22 cellular contexts compared by ENCODE assay signal in genomic region chr10:53134050-53134449, GRCh38.
DNase-seq lines count a peak whose midpoint lies in the region; ATAC-seq, FAIRE-seq and TF ChIP-seq lines count a peak whose summit lies in the region.
"Had no signal": no experiment of that assay in that cellular context is flagged by ENCODE, and none has a peak within 500 bp of the region (broad histone marks: within the 10 kb centered on the region; RNA-seq: fewer than 3 reads in every experiment).

No MANE protein-coding gene starts in this region.

- no peak for TF ChIP-seq POLR2A in endothelial cell of umbilical vein (IDR thresholded peaks at IDR 0.05; ENCODE audit: low read depth, low read length)

- H3K36me3 Mint-ChIP-seq in neural progenitor cell: no peaks in the 10 kb centered on the region
- H3K36me3 Mint-ChIP-seq: CD8-positive, alpha-beta T cell had no signal

- POLR2A ChIA-PET in endothelial cell of umbilical vein (lab: Charles Lee): no interaction called here

- H3K27me3 ChIP-seq in endothelial cell of umbilical vein (ENCODE audit: control insufficient read depth in 2 of 2, insufficient read depth in 2 of 2, low read length in 2 of 2) (peaks cover 8 to 33% of the 10 kb centered on the region in 2 experiments), neural progenitor cell (no peaks in the 10 kb centered on the region), brain microvascular endothelial cell (replicated peaks) (no peaks in the 10 kb centered on the region)
- H3K27me3 ChIP-seq: BLaER1 treated with 17β-estradiol and CSF1 and Interleukin-3, amounts not matched to agents 10 nM and 100 nM had no signal

- H3K9me3 ChIP-seq in endothelial cell of umbilical vein (replicated peaks; ENCODE audit: control insufficient read depth, insufficient read depth, low read length): no peaks in the 10 kb centered on the region
- H3K9me3 ChIP-seq in neural progenitor cell (ENCODE audit: low read depth): no peaks in the 10 kb centered on the region
- H3K9me3 ChIP-seq: A549; BLaER1 treated with 17β-estradiol and CSF1 and Interleukin-3, amounts not matched to agents 10 nM and 100 nM had no signal

- FAIRE-seq in endothelial cell of umbilical vein (lab: Jason Lieb, UNC): peak; percentile 82
- FAIRE-seq: A549, D721Med, G401.6, GM12891, GM19239 had no signal

- peak overlapping the region; percentile 68 for H3K4me2 ChIP-seq in endothelial cell of umbilical vein (ENCODE audit: insufficient read depth, low read length)
- no peak overlapping the region for H3K4me2 ChIP-seq in neural progenitor cell
- H3K4me2 ChIP-seq: A549; BLaER1 treated with 17β-estradiol and CSF1 and Interleukin-3, amounts not matched to agents 10 nM and 100 nM had no signal

- H2AFZ ChIP-seq in endothelial cell of umbilical vein (ENCODE audit: low read depth, low read length): no peak overlapping the region
- H2AFZ ChIP-seq in neural progenitor cell (replicated peaks): peak overlapping the region; percentile 12

- peaks cover 2% of the 10 kb centered on the region for H3K27me3 Mint-ChIP-seq in neural progenitor cell (ENCODE audit: insufficient read depth, low read depth)
- H3K27me3 Mint-ChIP-seq: B cell; CD4-positive, alpha-beta T cell had no signal

- dilution Hi-C loops in endothelial cell of umbilical vein (cut with MboI; ENCODE audit: extremely low pct_ligation_motif_present, low sequenced_read_pairs): no loop called here

- no TSS peak for BruUV-seq in endothelial cell of umbilical vein (replicated peaks; lab: Mats Ljungman, UMichigan)

- H3K4me1 ChIP-seq in endothelial cell of umbilical vein (ENCODE audit: control insufficient read depth, extremely low read depth, insufficient read depth, low read length) (peaks cover 17% of the 10 kb centered on the region), neural progenitor cell (peaks cover 1% of the 10 kb centered on the region)
- H3K4me1 ChIP-seq: A549; BLaER1 treated with 17β-estradiol and CSF1 and Interleukin-3, amounts not matched to agents 10 nM and 100 nM had no signal

- intact Hi-C loops in endothelial cell of umbilical vein (cut with micrococcal nuclease) (loop anchor here (1.0 to 10.0 kb wide), 3 partner anchors 104 to 441 kb away; no protein-coding TSS in a partner anchor), left cardiac atrium (cut with DNase I) (no loop called here)

- H3K27ac ChIP-seq in endothelial cell of umbilical vein (ENCODE audit: insufficient read depth, low read depth, low read length) (no peak overlapping the region), neural progenitor cell (no peak overlapping the region), brain microvascular endothelial cell (no peak overlapping the region)
- H3K27ac ChIP-seq: 22Rv1; A549; BLaER1 treated with 17β-estradiol and CSF1 and Interleukin-3, amounts not matched to agents 10 nM and 100 nM; C4-2B had no signal

- no peak overlapping the region for H3K27ac Mint-ChIP-seq in neural progenitor cell
- H3K27ac Mint-ChIP-seq: B cell; CD4-positive, alpha-beta T cell; CD8-positive, alpha-beta T cell had no signal

- H3K4me3 ChIP-seq in endothelial cell of umbilical vein (replicated peaks in 1 of 3; ENCODE audit: insufficient read depth in 1 of 3, low read depth in 1 of 3, low read length in 3 of 3) (no peak overlapping the region), neural progenitor cell (no peak overlapping the region), brain microvascular endothelial cell (ENCODE audit: low read depth, low read length) (no peak overlapping the region)
- H3K4me3 ChIP-seq: A549; BLaER1 treated with 17β-estradiol and CSF1 and Interleukin-3, amounts not matched to agents 10 nM and 100 nM had no signal

- DNase-seq in HT-29 (ENCODE audit: low spot score) (peak; percentile 12), endothelial cell of umbilical vein (ENCODE audit: low read depth, low spot score) (peak; percentile 82), neural progenitor cell (ENCODE audit: low spot score) (no peak), left cardiac atrium (no peak), anterior cingulate cortex (lab: John Stamatoyannopoulos, UW) (no peak), brain microvascular endothelial cell (no peak)
- DNase-seq: AML-193; Caco-2; Calu3; CD4-positive, alpha-beta T cell; CD8-positive, alpha-beta T cell; DMS79 treated with DMSO at 0.1 percent for 48 hours; GF-D8 had no signal

- H3K36me3 ChIP-seq in endothelial cell of umbilical vein (ENCODE audit: control insufficient read depth in 2 of 2, extremely low read depth in 1 of 2, insufficient read depth in 2 of 2, low read length in 2 of 2) (no peaks in the 10 kb centered on the region), neural progenitor cell (no peaks in the 10 kb centered on the region), brain microvascular endothelial cell (replicated peaks) (no peaks in the 10 kb centered on the region)
- H3K36me3 ChIP-seq: BLaER1 treated with 17β-estradiol and CSF1 and Interleukin-3, amounts not matched to agents 10 nM and 100 nM had no signal

- in situ Hi-C loops in brain microvascular endothelial cell (cut with HindIII; ENCODE audit: low pct_ligation_motif_present, low sequenced_read_pairs): no loop called here

- no peaks in the 10 kb centered on the region for H3K9me1 ChIP-seq in endothelial cell of umbilical vein (replicated peaks; ENCODE audit: control insufficient read depth, extremely low read depth, insufficient read depth, low read length)

- H3K4me1 Mint-ChIP-seq in neural progenitor cell: no peaks in the 10 kb centered on the region
- H3K4me1 Mint-ChIP-seq: B cell had no signal

- CTCF ChIA-PET in endothelial cell of umbilical vein (lab: Charles Lee): no interaction called here

- no peak for ATAC-seq in left cardiac atrium
- ATAC-seq: A549; CD8-positive, alpha-beta T cell had no signal

- H3K4me3 Mint-ChIP-seq in neural progenitor cell: no peak overlapping the region
- H3K4me3 Mint-ChIP-seq: B cell; CD4-positive, alpha-beta T cell; CD8-positive, alpha-beta T cell had no signal

- no peaks in the 10 kb centered on the region for H3F3A ChIP-seq in neural progenitor cell (ENCODE audit: low read depth)

- H3K9ac ChIP-seq in endothelial cell of umbilical vein (replicated peaks; ENCODE audit: extremely low read depth, insufficient read depth, low read length) (no peak overlapping the region), neural progenitor cell (no peak overlapping the region)
- H3K9ac ChIP-seq: BLaER1 treated with 17β-estradiol and CSF1 and Interleukin-3, amounts not matched to agents 10 nM and 100 nM had no signal

- H4K20me1 ChIP-seq in endothelial cell of umbilical vein (replicated peaks; ENCODE audit: control insufficient read depth, extremely low read depth, insufficient read depth, low read length) (no peaks in the 10 kb centered on the region), neural progenitor cell (ENCODE audit: low read depth) (no peaks in the 10 kb centered on the region)
- H4K20me1 ChIP-seq: BLaER1 treated with 17β-estradiol and CSF1 and Interleukin-3, amounts not matched to agents 10 nM and 100 nM had no signal

- H3K9me3 Mint-ChIP-seq in neural progenitor cell: no peaks in the 10 kb centered on the region
- H3K9me3 Mint-ChIP-seq: CD4-positive, alpha-beta T cell had no signal

- TF ChIP-seq CTCF in endothelial cell of umbilical vein (IDR thresholded peaks at IDR 0.05; ENCODE audit: extremely low read depth in 1 of 2, insufficient read depth in 1 of 2, low read depth in 1 of 2, low read length in 2 of 2): no peak
- TF ChIP-seq CTCF in neural progenitor cell (IDR thresholded peaks at IDR 0.05): no peak
- no peak for TF ChIP-seq CTCF in brain microvascular endothelial cell (IDR thresholded peaks at IDR 0.05; ENCODE audit: low read depth, low read length, missing control alignments)

- H3K79me2 ChIP-seq in endothelial cell of umbilical vein (ENCODE audit: control insufficient read depth, insufficient read depth, low read length): no peaks in the 10 kb centered on the region
- H3K79me2 ChIP-seq in neural progenitor cell (ENCODE audit: low read depth): no peaks in the 10 kb centered on the region

TF ChIP-seq in endothelial cell of umbilical vein, 7 proteins besides CTCF, POLR2A, EP300 and RAD21:
- no peak for TF ChIP-seq FOS (IDR thresholded peaks at IDR 0.05; ENCODE audit: borderline replicate concordance, insufficient read depth, low read length)
- peak; percentile 80 for TF ChIP-seq GATA2 (IDR thresholded peaks at IDR 0.05; ENCODE audit: insufficient read depth, insufficient read length, low read depth, low read length)
- peak; percentile 0 for TF ChIP-seq JUN (IDR thresholded peaks at IDR 0.05; ENCODE audit: borderline replicate concordance, insufficient read depth, insufficient read length, low read depth)

Comparison
In these comparisons a context has a peak if more than half of its experiments do, and no peak if none do; other contexts are left out.
1. DNase-seq: peak in HT-29 (single experiment) and endothelial cell of umbilical vein (single experiment); none in neural progenitor cell (single experiment), left cardiac atrium (single experiment), anterior cingulate cortex (0 of 58) and brain microvascular endothelial cell (single experiment).